Comparison of ENCODE assay signal across 28 cellular contexts in the genomic region with DNA sequence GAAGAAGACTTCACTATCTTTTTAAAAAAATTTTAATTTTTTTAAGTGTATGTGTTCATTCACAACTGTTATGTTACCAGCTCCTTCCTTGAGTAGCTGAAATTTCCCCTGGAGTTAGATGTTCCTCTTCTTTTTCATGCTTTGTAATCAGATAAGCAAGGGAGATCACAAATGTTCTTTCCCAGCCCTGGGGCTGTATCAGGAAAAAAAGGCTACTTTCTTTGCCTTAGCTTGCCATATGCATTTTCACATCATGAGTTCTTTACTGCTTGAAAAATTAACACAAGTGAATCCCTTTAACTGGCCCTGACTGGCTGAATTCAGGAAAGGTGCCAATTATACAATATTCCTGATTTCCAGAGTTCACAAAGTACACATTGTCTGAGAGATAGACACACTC.
"Had no signal": no experiment of that assay in that cellular context is flagged by ENCODE, and none has a peak within 500 bp of the region (broad histone marks: within the 10 kb centered on the region; RNA-seq: fewer than 3 reads in every experiment).

No MANE protein-coding gene starts in this region.

- H3K27ac ChIP-seq: colonic mucosa, esophagus muscularis mucosa, foreskin keratinocyte, heart right ventricle, lower lobe of right lung, parathyroid adenoma, right atrium auricular region, suprapubic skin, transverse colon, upper lobe of right lung, uterus had no signal

- DNase-seq: colonic mucosa; effector CD8-positive, alpha-beta T cell; endodermal cell; glutamatergic neuron; heart right ventricle; hippocampal formation; kidney glomerular epithelial cell; left ventricle myocardium superior; lower lobe of right lung; mucosa of descending colon; naive B cell; stimulated activated CD4-positive, alpha-beta T cell treated with anti-CD3 and anti-CD28 coated beads, Interleukin-12 subunit alpha, Interleukin-12 subunit beta, amount 100 ng/mL, for 4 hours; stimulated activated CD4-positive, alpha-beta T cell treated with anti-CD3 and anti-CD28 coated beads, Interleukin-1b, Interleukin-23, amount 100 ng/mL, for 48 hours; stimulated activated CD4-positive, alpha-beta T cell treated with anti-CD3 and anti-CD28 coated beads, Interleukin-4, amount 100 ng/mL, for 1 hour; stimulated activated CD8-positive, alpha-beta memory T cell treated with anti-CD3 and anti-CD28 coated beads, Interleukin-4, amount 100 ng/mL, for 48 hours; stimulated activated naive CD4-positive, alpha-beta T cell; stimulated activated naive CD8-positive, alpha-beta T cell treated with anti-CD3 and anti-CD28 coated beads, Interleukin-15, amount 100 ng/mL, for 72 hours; transverse colon; upper lobe of right lung; uterus had no signal

- H3K4me3 ChIP-seq: colonic mucosa, esophagus muscularis mucosa, heart right ventricle, lower lobe of right lung, mucosa of descending colon, right atrium auricular region, smooth muscle cell, suprapubic skin, transverse colon, upper lobe of right lung, uterus had no signal

- H3K36me3 ChIP-seq: colonic mucosa, esophagus muscularis mucosa, heart right ventricle, lower lobe of right lung, right atrium auricular region, suprapubic skin, transverse colon, upper lobe of right lung, uterus had no signal

- H3K9me3 ChIP-seq: colonic mucosa, esophagus muscularis mucosa, heart right ventricle, lower lobe of right lung, mucosa of descending colon, right atrium auricular region, suprapubic skin, transverse colon, upper lobe of right lung, uterus had no signal

- H3K4me2 ChIP-seq: smooth muscle cell had no signal

- H2AFZ ChIP-seq: parathyroid adenoma had no signal

- H3K79me2 ChIP-seq: parathyroid adenoma had no signal

- H3K27me3 ChIP-seq: colonic mucosa, esophagus muscularis mucosa, foreskin keratinocyte, heart right ventricle, right atrium auricular region, suprapubic skin, transverse colon, upper lobe of right lung, uterus had no signal

- H3K4me1 ChIP-seq: colonic mucosa, esophagus muscularis mucosa, foreskin keratinocyte, heart right ventricle, lower lobe of right lung, parathyroid adenoma, right atrium auricular region, suprapubic skin, transverse colon, upper lobe of right lung, uterus had no signal

- ATAC-seq: foreskin keratinocyte; heart right ventricle; left ventricle myocardium superior; lower lobe of right lung; mucosa of descending colon; natural killer cell treated with Interleukin-12 subunit alpha and Interleukin-12 subunit beta and Interleukin-15 and Interleukin-18, amount 100 ng/mL, for 72 hours; sciatic nerve; stimulated activated naive CD8-positive, alpha-beta T cell treated with anti-CD3 and anti-CD28 coated beads, Interleukin-15, amount 100 ng/mL, for 72 hours; upper lobe of right lung had no signal
